12 cellular contexts compared by ENCODE assay signal in the genomic region with DNA sequence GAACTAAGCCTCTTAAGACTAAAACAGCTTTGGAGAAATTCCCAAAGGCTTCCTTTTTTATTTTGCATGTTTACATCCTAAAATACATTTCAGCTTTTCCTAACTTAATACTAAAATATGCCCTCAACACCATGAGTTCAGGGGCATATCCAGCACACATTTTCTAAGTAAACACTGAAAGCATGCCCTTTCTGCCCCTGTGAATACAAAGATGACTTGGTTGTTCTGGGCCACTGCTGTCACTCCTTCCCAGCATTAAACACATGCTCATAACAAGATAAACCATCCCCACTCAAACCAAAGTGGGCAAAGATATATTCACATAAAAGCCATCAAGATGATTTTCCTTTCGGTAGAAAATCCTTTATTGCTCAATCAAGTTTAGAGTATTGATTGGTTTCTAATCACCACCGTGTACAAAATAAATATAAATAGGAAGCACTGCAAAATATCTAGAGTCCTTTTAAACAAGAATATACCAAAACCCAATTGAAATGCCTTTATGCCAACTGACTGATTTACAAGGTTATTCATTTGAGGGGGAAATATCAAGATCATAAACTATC. TPM values are rescaled to one million over a fixed set of nuclear protein-coding genes. Genes with fewer than 3 reads are reported as not detected.
DNase-seq lines count a peak whose midpoint lies in the region; ATAC-seq and TF ChIP-seq lines count a peak whose summit lies in the region.
"Had no signal": no experiment of that assay in that cellular context is flagged by ENCODE, and none has a peak within 500 bp of the region (broad histone marks: within the 10 kb centered on the region; RNA-seq: fewer than 3 reads in every experiment).

No MANE protein-coding gene starts in this region.

- peak overlapping the region; percentile 47 for H3K4me3 Mint-ChIP-seq in activated T-cell treated with anti-CD3 and anti-CD28 coated beads, Interleukin-2, amount 50 U/mL, for 4 hours
- peak overlapping the region; percentile 39 for H3K4me3 Mint-ChIP-seq in endothelial cell (ENCODE audit: unreplicated experiment)

- H3K27ac Mint-ChIP-seq in endothelial cell (ENCODE audit: unreplicated experiment): peak overlapping the region; percentile 39

- H3K79me2 ChIP-seq in OCI-LY3 (ENCODE audit: low read length): peaks cover 57% of the 10 kb centered on the region
- H3K79me2 ChIP-seq: parathyroid adenoma had no signal

- ATAC-seq in activated T-cell treated with anti-CD3 and anti-CD28 coated beads, Interleukin-2, amount 50 U/mL, for 4 hours: no peak
- no peak for ATAC-seq in HG02981 (IDR thresholded peaks at IDR 0.05; ENCODE audit: unreplicated experiment)

- H3K4me1 ChIP-seq in OCI-LY3 (ENCODE audit: low read length) (peaks cover 24% of the 10 kb centered on the region), skeletal muscle satellite cell (ENCODE audit: control insufficient read depth, insufficient read depth, low read length) (peaks cover 10% of the 10 kb centered on the region), prostate gland (replicated peaks) (no peaks in the 10 kb centered on the region)

- no peak overlapping the region for H2AFZ ChIP-seq in OCI-LY3 (ENCODE audit: low read depth, low read length)
- H2AFZ ChIP-seq: parathyroid adenoma had no signal

- intact Hi-C loops in prostate gland (cut with DNase I): loop anchor here (5.0 kb wide), 2 partner anchors 81 to 281 kb away; a partner anchor contains a TSS

- WGBS in prostate gland: 69% methylated on average over 2 of the region's 2 CpGs

- H3K4me1 Mint-ChIP-seq in activated T-cell treated with anti-CD3 and anti-CD28 coated beads, Interleukin-2, amount 50 U/mL, for 4 hours (ENCODE audit: low read depth): peaks cover 32% of the 10 kb centered on the region
- H3K4me1 Mint-ChIP-seq in endothelial cell (ENCODE audit: unreplicated experiment): peaks cover 26% of the 10 kb centered on the region

- H3K27me3 ChIP-seq in OCI-LY3 (ENCODE audit: low read depth, low read length) (no peaks in the 10 kb centered on the region), skeletal muscle satellite cell (ENCODE audit: control insufficient read depth, insufficient read depth, low read length) (no peaks in the 10 kb centered on the region), prostate gland (replicated peaks; ENCODE audit: insufficient read depth) (no peaks in the 10 kb centered on the region)
- H3K27me3 ChIP-seq: SJCRH30 had no signal

- H3K27ac ChIP-seq in OCI-LY3 (ENCODE audit: low read length): no peak overlapping the region
- no peak overlapping the region for H3K27ac ChIP-seq in prostate gland
- H3K27ac ChIP-seq: parathyroid adenoma, SJCRH30 had no signal

- no peaks in the 10 kb centered on the region for H3K9me3 Mint-ChIP-seq in activated T-cell treated with anti-CD3 and anti-CD28 coated beads, Interleukin-2, amount 50 U/mL, for 4 hours
- no peaks in the 10 kb centered on the region for H3K9me3 Mint-ChIP-seq in endothelial cell (ENCODE audit: unreplicated experiment)

- H3K4me3 ChIP-seq in OCI-LY3 (ENCODE audit: low read length) (peak overlapping the region; percentile 22; the same call in 1 of the 2 replicates), skeletal muscle satellite cell (ENCODE audit: low read length) (no peak overlapping the region), prostate gland (no peak overlapping the region)

- no peaks in the 10 kb centered on the region for H3K9me3 ChIP-seq in OCI-LY3 (ENCODE audit: insufficient read depth, low read length)
- H3K9me3 ChIP-seq in skeletal muscle satellite cell (replicated peaks; ENCODE audit: low read length): no peaks in the 10 kb centered on the region
- no peaks in the 10 kb centered on the region for H3K9me3 ChIP-seq in prostate gland
- H3K9me3 ChIP-seq: SJCRH30 had no signal

- H3K9ac ChIP-seq in OCI-LY3 (ENCODE audit: low read length) (peak overlapping the region; percentile 19; the same call in 1 of the 2 replicates), skeletal muscle satellite cell (ENCODE audit: low read depth, low read length) (peak overlapping the region; percentile 27)
- H3K9ac ChIP-seq: parathyroid adenoma had no signal

- H3K27me3 Mint-ChIP-seq in activated T-cell treated with anti-CD3 and anti-CD28 coated beads, Interleukin-2, amount 50 U/mL, for 4 hours (ENCODE audit: low read depth): no peaks in the 10 kb centered on the region
- peaks cover 2% of the 10 kb centered on the region for H3K27me3 Mint-ChIP-seq in endothelial cell (ENCODE audit: unreplicated experiment)

- H3K36me3 Mint-ChIP-seq in activated T-cell treated with anti-CD3 and anti-CD28 coated beads, Interleukin-2, amount 50 U/mL, for 4 hours (ENCODE audit: insufficient read depth): peaks cover 2% of the 10 kb centered on the region
- H3K36me3 Mint-ChIP-seq in endothelial cell (ENCODE audit: low read depth, unreplicated experiment): no peaks in the 10 kb centered on the region

- TF ChIP-seq CTCF in OCI-LY3 (IDR thresholded peaks at IDR 0.05; ENCODE audit: low read depth, low read length) (no peak), endothelial cell (IDR thresholded peaks at IDR 0.05; ENCODE audit: unreplicated experiment) (no peak), prostate gland (IDR thresholded peaks at IDR 0.05) (no peak)

- H3K36me3 ChIP-seq in OCI-LY3 (replicated peaks; ENCODE audit: low read depth, low read length) (peaks cover 9% of the 10 kb centered on the region), skeletal muscle satellite cell (ENCODE audit: insufficient read depth, low read length) (peaks cover 12% of the 10 kb centered on the region), prostate gland (no peaks in the 10 kb centered on the region)

- H3K4me2 ChIP-seq in OCI-LY3 (ENCODE audit: low read length): peak overlapping the region; percentile 38
- peak overlapping the region; percentile 46 for H3K4me2 ChIP-seq in skeletal muscle satellite cell (ENCODE audit: low read length)

- TF ChIP-seq POLR2A in prostate gland (IDR thresholded peaks at IDR 0.05): no peak

- DNase-seq in activated T-cell treated with anti-CD3 and anti-CD28 coated beads, Interleukin-2, amount 50 U/mL, for 4 hours: no peak
- DNase-seq in activated T-cell treated with anti-CD3 and anti-CD28 coated beads, Interleukin-2, amount 50 U/mL, for 1 hour: no peak
- DNase-seq in endothelial cell (ENCODE audit: low spot score) (no peak), NCI-H128 (lab: John Stamatoyannopoulos, UW; ENCODE audit: unreplicated experiment) (no peak), prostate gland (ENCODE audit: low spot score) (no peak)
- DNase-seq: dermis blood vessel endothelial cell, NCI-H1436, SJCRH30 had no signal

- no peaks in the 10 kb centered on the region for H4K20me1 ChIP-seq in OCI-LY3 (ENCODE audit: insufficient read depth, low read length)

RNA-seq across cellular contexts. Expression of a gene that starts 1.9 kb away (rescaled TPM):
- 10 to 100 TPM; 28.9 to 38.0 (median 33.0) TPM for total RNA-seq in activated T-cell treated with anti-CD3 and anti-CD28 coated beads, Interleukin-2, amount 50 U/mL, for 4 hours
- 91.1 TPM for total RNA-seq in endothelial cell (ENCODE audit: unreplicated experiment)
- 25.9 and 30.1 TPM in 2 replicates for total RNA-seq in skeletal muscle satellite cell (2012; rRNA removed)
- total RNA-seq in prostate gland: 10 to 100 TPM; 34.6 to 47.8 TPM

RNA-seq across cellular contexts. Expression of a gene that starts 12.3 kb away (rescaled TPM):
- total RNA-seq in activated T-cell treated with anti-CD3 and anti-CD28 coated beads, Interleukin-2, amount 50 U/mL, for 4 hours: 10 to 100 TPM; 16.9 to 22.9 (median 22.1) TPM
- total RNA-seq in endothelial cell (ENCODE audit: unreplicated experiment) (24.4 TPM), prostate gland (10 to 100 TPM; 10.7 to 23.1 TPM)
- total RNA-seq in skeletal muscle satellite cell (2012; rRNA removed): 11.6 and 12.2 TPM in 2 replicates

RNA-seq across cellular contexts. Expression of a gene that starts 25.4 kb away (rescaled TPM):
- total RNA-seq in activated T-cell treated with anti-CD3 and anti-CD28 coated beads, Interleukin-2, amount 50 U/mL, for 4 hours: 10 to 100 TPM; 40.3 to 41.9 (median 41.5) TPM
- total RNA-seq in endothelial cell (ENCODE audit: unreplicated experiment) (14.3 TPM), prostate gland (10 to 100 TPM; 11.1 to 18.5 TPM)
- total RNA-seq in skeletal muscle satellite cell (2012; rRNA removed): 12.7 and 12.9 TPM in 2 replicates
